23 cellular contexts compared by ENCODE assay signal in the genomic region with DNA sequence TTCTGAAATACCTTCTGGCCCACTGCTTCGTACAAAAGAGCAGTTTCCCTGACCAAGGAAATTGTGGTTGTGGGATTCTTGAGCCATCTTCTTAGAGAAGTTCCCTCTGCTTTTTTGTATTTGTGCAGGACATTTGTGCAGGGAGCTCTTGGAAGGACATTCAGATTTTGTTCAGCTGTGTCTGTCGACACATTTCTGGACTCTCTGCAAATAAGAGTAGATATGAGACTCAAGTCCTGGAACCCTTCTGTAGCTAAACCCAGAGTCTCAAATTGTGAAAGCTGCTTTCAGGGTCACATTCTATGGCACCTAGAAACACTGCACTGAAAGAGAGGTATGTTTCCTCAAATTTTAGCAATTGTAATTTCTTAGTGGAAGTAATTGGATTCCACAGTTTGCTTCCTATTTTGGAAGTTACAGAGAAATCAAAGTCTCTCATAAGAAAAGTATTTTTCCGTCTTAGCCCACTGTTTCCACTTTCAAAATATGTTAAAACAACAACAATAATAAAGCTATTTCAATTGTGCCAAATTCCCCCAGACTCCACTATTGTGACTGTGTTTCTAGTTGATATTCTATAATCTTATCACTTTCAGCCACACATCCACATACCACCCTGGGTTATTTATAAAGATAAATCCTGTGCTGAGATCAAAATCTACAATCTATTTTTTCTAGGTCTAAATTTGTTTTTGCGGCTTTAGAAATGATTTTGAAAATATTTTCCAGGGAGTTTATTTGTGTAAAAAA.
"Had no signal": no experiment of that assay in that cellular context is flagged by ENCODE, and none has a peak within 500 bp of the region (broad histone marks: within the 10 kb centered on the region; RNA-seq: fewer than 3 reads in every experiment).

No MANE protein-coding gene starts in this region.

- H3K4me1 Mint-ChIP-seq: activated CD4-positive, alpha-beta T cell treated with anti-CD3 and anti-CD28 coated beads, Interleukin-2, amount 10 ng/mL, durations not matched to agents 7 days and 5 days; activated CD8-positive, alpha-beta memory T cell treated with anti-CD3 and anti-CD28 coated beads, Interleukin-2, amount 10 ng/mL, durations not matched to agents 7 days and 5 days; memory B cell had no signal

- H3K9me3 ChIP-seq: pancreas, upper lobe of right lung had no signal

- H3K27me3 ChIP-seq: cardiac muscle cell, esophagus muscularis mucosa, pancreas, upper lobe of right lung had no signal

- H3K4me3 Mint-ChIP-seq: activated CD4-positive, alpha-beta T cell treated with anti-CD3 and anti-CD28 coated beads, Interleukin-2, amount 10 ng/mL, durations not matched to agents 7 days and 5 days; activated CD8-positive, alpha-beta memory T cell treated with anti-CD3 and anti-CD28 coated beads, Interleukin-2, amount 10 ng/mL, durations not matched to agents 7 days and 5 days; activated CD8-positive, alpha-beta T cell treated with anti-CD3 and anti-CD28 coated beads for 36 hours; activated naive CD8-positive, alpha-beta T cell treated with anti-CD3 and anti-CD28 coated beads, Interleukin-2, amount 50 U/mL, for 24 hours; dendritic cell treated with granulocyte-macrophage colony-stimulating factor and Interleukin-4, amounts not matched to agents 40 ng/mL and 50 ng/mL, for 4 days; memory B cell; natural killer cell treated with Interleukin-12 subunit alpha and Interleukin-12 subunit beta and Interleukin-15 and Interleukin-18, amount 100 ng/mL, for 72 hours had no signal

- H3K27ac Mint-ChIP-seq: activated CD4-positive, alpha-beta T cell treated with anti-CD3 and anti-CD28 coated beads, Interleukin-2, amount 10 ng/mL, durations not matched to agents 7 days and 5 days; activated CD8-positive, alpha-beta memory T cell treated with anti-CD3 and anti-CD28 coated beads, Interleukin-2, amount 10 ng/mL, durations not matched to agents 7 days and 5 days; activated CD8-positive, alpha-beta T cell treated with anti-CD3 and anti-CD28 coated beads for 36 hours; activated naive CD8-positive, alpha-beta T cell treated with anti-CD3 and anti-CD28 coated beads, Interleukin-2, amount 50 U/mL, for 24 hours; dendritic cell treated with granulocyte-macrophage colony-stimulating factor and Interleukin-4, amounts not matched to agents 40 ng/mL and 50 ng/mL, for 4 days; memory B cell; natural killer cell treated with Interleukin-12 subunit alpha and Interleukin-12 subunit beta and Interleukin-15 and Interleukin-18, amount 100 ng/mL, for 72 hours had no signal

- H3K36me3 ChIP-seq: cardiac muscle cell, esophagus muscularis mucosa, pancreas, spleen, upper lobe of right lung had no signal

- ATAC-seq: activated CD4-positive, CD25-positive, alpha-beta regulatory T cell treated with anti-CD3 and anti-CD28 coated beads, Interleukin-2, amount 50 U/mL, for 24 hours; activated CD8-positive, alpha-beta memory T cell treated with anti-CD3 and anti-CD28 coated beads, Interleukin-2, amount 10 ng/mL, durations not matched to agents 7 days and 5 days; activated CD8-positive, alpha-beta T cell treated with anti-CD3 and anti-CD28 coated beads for 36 hours; activated naive CD8-positive, alpha-beta T cell treated with anti-CD3 and anti-CD28 coated beads, Interleukin-2, amount 50 U/mL, for 24 hours; natural killer cell treated with Interleukin-12 subunit alpha and Interleukin-12 subunit beta and Interleukin-15 and Interleukin-18, amount 100 ng/mL, for 72 hours; pancreas; upper lobe of right lung had no signal

- H3K4me1 ChIP-seq: pancreas had no signal

- H3K4me3 ChIP-seq: cardiac muscle cell, esophagus muscularis mucosa, pancreas, spleen, upper lobe of right lung had no signal

- DNase-seq: activated CD4-positive, alpha-beta T cell treated with anti-CD3 and anti-CD28 coated beads, Interleukin-2, amount 10 ng/mL, durations not matched to agents 7 days and 5 days; activated CD8-positive, alpha-beta memory T cell treated with anti-CD3 and anti-CD28 coated beads, Interleukin-2, amount 10 ng/mL, durations not matched to agents 7 days and 5 days; activated CD8-positive, alpha-beta T cell treated with anti-CD3 and anti-CD28 coated beads for 36 hours; activated effector memory CD4-positive, alpha-beta T cell treated with anti-CD3 and anti-CD28 coated beads, Interleukin-2, amount 50 U/mL, for 16 hours; activated naive CD4-positive, alpha-beta T cell treated with anti-CD3 and anti-CD28 coated beads, Interleukin-2, amount 50 U/mL, for 16 hours; activated naive CD8-positive, alpha-beta T cell treated with anti-CD3 and anti-CD28 coated beads, Interleukin-2, amount 50 U/mL, for 24 hours; activated T-cell treated with anti-CD3 and anti-CD28 coated beads for 4 hours; effector CD8-positive, alpha-beta T cell; head of caudate nucleus; pancreas; spleen; stimulated activated CD4-positive, alpha-beta T cell treated with anti-CD3 and anti-CD28 coated beads, Interleukin-4, amount 100 ng/mL, for 24 hours; stimulated activated naive CD4-positive, alpha-beta T cell treated with Interleukin-2 at 50 U/mL for 16 hours; SW 1271; T-helper 2 cell; upper lobe of right lung had no signal

- H3K27ac ChIP-seq: cardiac muscle cell, esophagus muscularis mucosa, pancreas, spleen, upper lobe of right lung, VCaP had no signal

- H3K27me3 Mint-ChIP-seq: activated CD4-positive, alpha-beta T cell treated with anti-CD3 and anti-CD28 coated beads, Interleukin-2, amount 10 ng/mL, durations not matched to agents 7 days and 5 days; dendritic cell treated with granulocyte-macrophage colony-stimulating factor and Interleukin-4, amounts not matched to agents 40 ng/mL and 50 ng/mL, for 4 days had no signal
